ENCODE assay signal across 8 cellular contexts in the genomic region with DNA sequence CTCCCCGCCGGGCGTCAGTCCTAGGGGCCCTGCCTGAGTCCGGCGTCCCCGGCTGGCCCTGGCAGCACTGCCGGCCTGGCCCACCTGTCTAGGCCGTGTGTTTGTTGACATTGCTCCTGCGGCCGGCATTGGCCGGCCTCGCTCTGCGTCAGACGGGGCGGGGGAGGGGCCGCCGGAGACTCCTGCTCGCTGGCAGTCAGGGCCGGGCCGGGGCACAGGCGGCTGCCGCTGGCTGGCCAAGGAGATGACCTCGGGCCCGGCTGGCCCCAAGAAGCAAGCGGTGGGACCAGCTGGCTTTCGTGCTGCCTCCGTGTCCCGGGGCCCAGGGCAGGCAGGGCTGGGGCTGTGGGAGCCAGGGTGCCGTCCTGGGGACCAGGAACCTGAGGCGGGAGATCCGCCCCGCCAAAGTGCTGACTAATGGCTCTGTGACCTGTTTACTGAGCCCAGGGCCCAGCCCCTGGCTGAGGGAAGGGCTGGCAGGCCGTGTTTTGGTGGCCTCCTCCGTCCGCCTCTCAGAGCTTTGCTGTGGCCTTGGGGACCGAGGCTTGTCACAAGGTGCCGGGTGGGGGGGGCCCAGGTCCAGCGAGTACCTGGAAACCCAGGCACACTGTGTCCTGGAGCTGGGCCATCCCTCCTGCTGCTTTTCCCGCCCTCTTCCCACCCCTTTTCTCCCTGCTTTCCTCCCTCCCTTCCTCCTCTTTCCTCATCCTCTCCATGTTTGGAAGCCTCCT. TPM values are rescaled to one million over a fixed set of nuclear protein-coding genes. Genes with fewer than 3 reads are reported as not detected.
DNase-seq lines count a peak whose midpoint lies in the region; ATAC-seq and TF ChIP-seq lines count a peak whose summit lies in the region.

No MANE protein-coding gene starts in this region.

- H3K4me1 ChIP-seq in mammary epithelial cell (ENCODE audit: insufficient read depth, low read length) = peaks cover 32% of the 10 kb centered on the region
- H3K4me1 ChIP-seq in skeletal muscle satellite cell (ENCODE audit: control insufficient read depth, insufficient read depth, low read length) = peaks cover 20% of the 10 kb centered on the region

- H4K20me1 ChIP-seq in mammary epithelial cell (ENCODE audit: insufficient read depth, low read length) = no peaks in the 10 kb centered on the region

- 2% methylated on average over 16 of the region's 39 CpGs for WGBS in mammary epithelial cell (ENCODE audit: low coverage, missing lambda C conversion rate)

- H3K9ac ChIP-seq in mammary epithelial cell (ENCODE audit: insufficient read depth, low read length) (peak overlapping the region; percentile 65), skeletal muscle satellite cell (ENCODE audit: low read depth, low read length) (peak overlapping the region; percentile 82)

- dilution Hi-C loops in mammary epithelial cell (cut with HindIII; ENCODE audit: low sequenced_read_pairs) = no loop called here

- H3K27me3 ChIP-seq in mammary epithelial cell (ENCODE audit: insufficient read depth, low read length) (no peaks in the 10 kb centered on the region), skeletal muscle satellite cell (ENCODE audit: control insufficient read depth, insufficient read depth, low read length) (no peaks in the 10 kb centered on the region)

- in situ Hi-C loops in mammary epithelial cell (cut with MboI; ENCODE audit: low sequenced_read_pairs in 2 of 2) = no loop called here

- peak overlapping the region; percentile 93 for H3K27ac ChIP-seq in VCaP
- peak overlapping the region; percentile 74 for H3K27ac ChIP-seq in mammary epithelial cell (ENCODE audit: insufficient read depth, low read depth, low read length)

- H3K79me2 ChIP-seq in mammary epithelial cell (ENCODE audit: insufficient read depth, low read length) = peaks cover 7% of the 10 kb centered on the region

- H2AFZ ChIP-seq in mammary epithelial cell (ENCODE audit: low read depth, low read length) = peak overlapping the region; percentile 91

- ATAC-seq in HG02588 (IDR thresholded peaks at IDR 0.05; ENCODE audit: unreplicated experiment) = peak; percentile 51

- H3K9me3 ChIP-seq in mammary epithelial cell (replicated peaks; ENCODE audit: insufficient read depth, low read length) = no peaks in the 10 kb centered on the region
- no peaks in the 10 kb centered on the region for H3K9me3 ChIP-seq in skeletal muscle satellite cell (replicated peaks; ENCODE audit: low read length)

- no TSS peak for BruUV-seq in mammary epithelial cell (replicated peaks; lab: Mats Ljungman, UMichigan)

- H3K4me3 ChIP-seq in mammary epithelial cell (replicated peaks in 1 of 3; ENCODE audit: insufficient read depth in 1 of 3, low read depth in 2 of 3, low read length in 3 of 3) = peak overlapping the region; percentile 60 to 75 (median 63)
- peak overlapping the region; percentile 74 for H3K4me3 ChIP-seq in skeletal muscle satellite cell (ENCODE audit: low read length)

- CTCF ChIA-PET in mammary epithelial cell (lab: Charles Lee; ENCODE audit: low non-redundant PET) = no interaction called here

- no peaks in the 10 kb centered on the region for H3K36me3 ChIP-seq in mammary epithelial cell (ENCODE audit: insufficient read depth, low read length)
- no peaks in the 10 kb centered on the region for H3K36me3 ChIP-seq in skeletal muscle satellite cell (ENCODE audit: insufficient read depth, low read length)

- intact Hi-C loops in mammary epithelial cell (cut with micrococcal nuclease) = loop anchor here (1.0 to 2.0 kb wide), 2 partner anchors 53 to 65 kb away; partner anchors contain the start of gene EP400

- DNase-seq in GM04504 (ENCODE audit: low read depth) (peak; percentile 90), NCI-H1092 treated with DMSO at 0.1 percent for 48 hours (lab: John Stamatoyannopoulos, UW) (peak; percentile 65), mammary epithelial cell (peak; percentile 87), iPS-NIHi11 (ENCODE audit: low spot score) (peak; percentile 98), NK-92 (lab: John Stamatoyannopoulos, UW; ENCODE audit: unreplicated experiment) (no peak)

- H3K4me2 ChIP-seq in mammary epithelial cell (ENCODE audit: insufficient read depth, low read depth, low read length) = peak overlapping the region; percentile 95
- H3K4me2 ChIP-seq in skeletal muscle satellite cell (ENCODE audit: low read length) = peak overlapping the region; percentile 97

- TF ChIP-seq CTCF in VCaP (conservative IDR thresholded peaks at IDR 0.05) (no peak), mammary epithelial cell (conservative IDR thresholded peaks at IDR 0.05 in 1 of 2, IDR thresholded peaks at IDR 0.05 in 1 of 2; ENCODE audit: extremely low read depth in 1 of 2, insufficient read depth in 1 of 2, low read depth in 1 of 2, low read length in 2 of 2) (no peak)

RNA-seq across cellular contexts. Expression of gene ULK1, which starts 1.8 kb away (rescaled TPM):
- 10 to 100 TPM in 1 of 2 donors, 1 to 10 TPM in 1; 9.8 to 19.0 TPM for total RNA-seq in mammary epithelial cell
- 6.2 TPM for polyA plus RNA-seq in mammary epithelial cell
- 2.7 TPM for polyA minus RNA-seq in mammary epithelial cell
- 4.6 and 4.8 TPM in 2 replicates for total RNA-seq in skeletal muscle satellite cell (2012; rRNA removed)

RNA-seq across cellular contexts. Expression of gene PUS1, which starts 32.8 kb away (rescaled TPM):
- 10 to 100 TPM in 1 of 2 donors, 1 to 10 TPM in 1; 7.3 to 51.3 TPM for total RNA-seq in mammary epithelial cell
- 33.6 TPM for polyA plus RNA-seq in mammary epithelial cell
- polyA minus RNA-seq in mammary epithelial cell = 6.4 TPM
- 15.9 and 21.3 TPM in 2 replicates for total RNA-seq in skeletal muscle satellite cell (2012; rRNA removed)

RNA-seq across cellular contexts. Expression of gene EP400, which starts 53.5 kb away (rescaled TPM):
- total RNA-seq in mammary epithelial cell = 10 to 100 TPM; 15.5 to 48.0 TPM
- polyA plus RNA-seq in mammary epithelial cell = 3.6 TPM
- 30.6 TPM for polyA minus RNA-seq in mammary epithelial cell
- total RNA-seq in skeletal muscle satellite cell (2012; rRNA removed) = 12.4 and 13.3 TPM in 2 replicates
